ENCODE assay signal across 23 cellular contexts in the genomic region with DNA sequence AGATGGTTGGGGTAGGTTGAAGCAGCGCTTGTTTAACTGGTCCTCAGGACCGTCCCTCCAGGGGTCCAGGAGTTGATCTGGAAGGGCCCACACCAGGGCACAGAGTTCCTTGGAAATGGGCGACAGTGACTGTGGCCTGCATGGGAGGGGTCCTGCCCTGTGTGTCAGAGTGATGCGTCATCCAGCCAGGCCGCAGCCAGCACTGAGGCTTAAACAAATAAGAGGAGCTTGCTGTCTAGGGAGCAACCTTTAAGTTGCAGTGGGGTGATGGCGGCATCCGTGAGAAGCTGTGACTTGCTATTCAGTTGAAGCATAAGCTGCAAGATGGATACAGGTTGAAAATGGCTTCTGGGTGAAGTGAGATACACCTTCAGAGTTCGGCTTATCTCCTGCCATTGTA.
"Had no signal": no experiment of that assay in that cellular context is flagged by ENCODE, and none has a peak within 500 bp of the region (broad histone marks: within the 10 kb centered on the region; RNA-seq: fewer than 3 reads in every experiment).

No MANE protein-coding gene starts in this region.

- H3K9me3 Mint-ChIP-seq: activated CD4-positive, alpha-beta T cell treated with anti-CD3 and anti-CD28 coated beads, Interleukin-2, amount 10 ng/mL, durations not matched to agents 7 days and 5 days; activated naive CD4-positive, alpha-beta T cell treated with anti-CD3 and anti-CD28 coated beads for 36 hours; activated naive CD8-positive, alpha-beta T cell treated with anti-CD3 and anti-CD28 coated beads, Interleukin-2, amount 50 U/mL, for 24 hours; activated T-cell treated with anti-CD3 and anti-CD28 coated beads, Interleukin-2, amount 50 U/mL, for 24 hours; activated T-helper 2 cell treated with anti-CD3 and anti-CD28 coated beads, Interferon-gamma antibody, Interleukin-2, Interleukin-4, amounts not matched to agents 10 μg/mL and 5 μg/mL and 100 μg/mL, durations not matched to agents 14 hours and 24 hours and 36 hours; naive B cell; neural crest cell; stimulated activated naive CD8-positive, alpha-beta T cell treated with anti-CD3 and anti-CD28 coated beads, Interleukin-15, Interleukin-2, amounts not matched to agents 100 ng/mL and 50 ng/mL, for 24 hours had no signal

- ATAC-seq: activated CD4-positive, CD25-positive, alpha-beta regulatory T cell treated with anti-CD3 and anti-CD28 coated beads, Interleukin-2, amount 50 U/mL, for 24 hours; activated CD8-positive, alpha-beta T cell treated with anti-CD3 and anti-CD28 coated beads, Interleukin-2, amount 10 ng/mL, durations not matched to agents 7 days and 5 days; activated naive CD8-positive, alpha-beta T cell treated with anti-CD3 and anti-CD28 coated beads, Interleukin-2, amount 50 U/mL, for 24 hours; gastrocnemius medialis; heart right ventricle; left ventricle myocardium superior; mucosa of descending colon had no signal

- H3K4me3 Mint-ChIP-seq: activated CD4-positive, alpha-beta T cell treated with anti-CD3 and anti-CD28 coated beads, Interleukin-2, amount 10 ng/mL, durations not matched to agents 7 days and 5 days; activated CD8-positive, alpha-beta T cell treated with anti-CD3 and anti-CD28 coated beads, Interleukin-2, amount 10 ng/mL, durations not matched to agents 7 days and 5 days; activated naive CD4-positive, alpha-beta T cell treated with anti-CD3 and anti-CD28 coated beads for 36 hours; activated naive CD8-positive, alpha-beta T cell treated with anti-CD3 and anti-CD28 coated beads, Interleukin-2, amount 50 U/mL, for 24 hours; activated T-cell treated with anti-CD3 and anti-CD28 coated beads, Interleukin-2, amount 50 U/mL, for 24 hours; immature natural killer cell; naive B cell; neural crest cell; stimulated activated naive CD8-positive, alpha-beta T cell treated with anti-CD3 and anti-CD28 coated beads, Interleukin-15, Interleukin-2, amounts not matched to agents 100 ng/mL and 50 ng/mL, for 24 hours had no signal

- H3K27ac ChIP-seq: coronary artery, gastrocnemius medialis, heart right ventricle, prostate gland, right atrium auricular region, transverse colon had no signal

- H3K27me3 Mint-ChIP-seq: activated CD4-positive, alpha-beta T cell treated with anti-CD3 and anti-CD28 coated beads, Interleukin-2, amount 10 ng/mL, durations not matched to agents 7 days and 5 days; activated naive CD8-positive, alpha-beta T cell treated with anti-CD3 and anti-CD28 coated beads, Interleukin-2, amount 50 U/mL, for 24 hours; activated T-cell treated with anti-CD3 and anti-CD28 coated beads, Interleukin-2, amount 50 U/mL, for 24 hours; naive B cell; stimulated activated naive CD8-positive, alpha-beta T cell treated with anti-CD3 and anti-CD28 coated beads, Interleukin-15, Interleukin-2, amounts not matched to agents 100 ng/mL and 50 ng/mL, for 24 hours had no signal

- DNase-seq: activated CD4-positive, alpha-beta T cell treated with anti-CD3 and anti-CD28 coated beads, Interleukin-2, amount 10 ng/mL, durations not matched to agents 7 days and 5 days; activated CD8-positive, alpha-beta T cell treated with anti-CD3 and anti-CD28 coated beads, Interleukin-2, amount 10 ng/mL, durations not matched to agents 7 days and 5 days; activated naive CD4-positive, alpha-beta T cell treated with anti-CD3 and anti-CD28 coated beads for 36 hours; activated naive CD8-positive, alpha-beta T cell treated with anti-CD3 and anti-CD28 coated beads, Interleukin-2, amount 50 U/mL, for 24 hours; activated T-cell treated with anti-CD3 and anti-CD28 coated beads, Interleukin-2, amount 50 U/mL, for 24 hours; caudate nucleus; gastrocnemius medialis; heart right ventricle; immature natural killer cell; left ventricle myocardium superior; mucosa of descending colon; naive B cell; stimulated activated CD4-positive, alpha-beta T cell treated with anti-CD3 and anti-CD28 coated beads, Interleukin-15, amount 100 ng/mL, for 24 hours; stimulated activated CD4-positive, alpha-beta T cell treated with anti-CD3 and anti-CD28 coated beads, Interleukin-2, amount 100 ng/mL, for 48 hours; transverse colon had no signal

- FAIRE-seq: endometrium had no signal

- H3K4me1 Mint-ChIP-seq: immature natural killer cell had no signal

- H3K4me3 ChIP-seq: coronary artery, gastrocnemius medialis, heart right ventricle, mucosa of descending colon, prostate gland, right atrium auricular region, transverse colon had no signal

- H3K9me3 ChIP-seq: gastrocnemius medialis, heart right ventricle, mucosa of descending colon, prostate gland, right atrium auricular region, transverse colon had no signal

- H3K27ac Mint-ChIP-seq: activated CD4-positive, alpha-beta T cell treated with anti-CD3 and anti-CD28 coated beads, Interleukin-2, amount 10 ng/mL, durations not matched to agents 7 days and 5 days; activated CD8-positive, alpha-beta T cell treated with anti-CD3 and anti-CD28 coated beads, Interleukin-2, amount 10 ng/mL, durations not matched to agents 7 days and 5 days; activated naive CD4-positive, alpha-beta T cell treated with anti-CD3 and anti-CD28 coated beads for 36 hours; activated T-cell treated with anti-CD3 and anti-CD28 coated beads, Interleukin-2, amount 50 U/mL, for 24 hours; activated T-helper 2 cell treated with anti-CD3 and anti-CD28 coated beads, Interferon-gamma antibody, Interleukin-2, Interleukin-4, amounts not matched to agents 10 μg/mL and 5 μg/mL and 100 μg/mL, durations not matched to agents 14 hours and 24 hours and 36 hours; immature natural killer cell; stimulated activated naive CD8-positive, alpha-beta T cell treated with anti-CD3 and anti-CD28 coated beads, Interleukin-15, Interleukin-2, amounts not matched to agents 100 ng/mL and 50 ng/mL, for 24 hours had no signal

- H3K27me3 ChIP-seq: gastrocnemius medialis, heart right ventricle, right atrium auricular region, transverse colon had no signal

- H3K4me1 ChIP-seq: gastrocnemius medialis, heart right ventricle, prostate gland, right atrium auricular region, transverse colon had no signal

- H3K36me3 ChIP-seq: prostate gland had no signal
